19 cellular contexts compared by ENCODE assay signal in the genomic region with DNA sequence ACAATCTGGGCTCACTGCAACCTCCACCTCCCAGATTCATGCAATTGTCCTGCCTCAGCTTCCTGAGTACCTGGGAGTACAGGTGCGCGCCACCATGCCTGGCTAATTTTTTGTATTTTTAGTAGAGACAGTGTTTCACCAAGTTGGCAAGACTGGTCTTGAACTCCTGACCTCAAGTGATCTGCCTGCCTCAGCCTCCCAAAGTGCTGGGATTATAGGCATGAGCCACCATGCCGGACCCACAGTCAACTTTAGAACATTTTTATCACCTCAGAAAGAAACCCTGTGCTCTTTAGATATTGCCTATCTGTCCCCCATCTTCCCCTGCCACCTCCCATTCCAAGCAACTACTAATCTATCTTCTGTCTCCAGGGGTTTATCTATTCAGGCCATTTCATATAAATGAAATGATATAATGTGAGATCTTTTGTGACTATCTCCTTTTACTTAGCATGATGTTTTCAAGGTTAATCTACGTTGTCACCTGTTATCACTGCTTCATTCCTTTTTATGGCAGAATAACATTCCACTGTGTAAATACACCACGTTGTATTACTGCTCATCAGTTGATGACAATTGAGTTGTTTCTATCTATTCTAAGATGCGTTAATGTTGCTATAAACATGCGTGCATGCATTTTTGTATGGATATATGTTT. TPM values are rescaled to one million over a fixed set of nuclear protein-coding genes. Genes with fewer than 3 reads are reported as not detected.
DNase-seq lines count a peak whose midpoint lies in the region; ATAC-seq, FAIRE-seq and TF ChIP-seq lines count a peak whose summit lies in the region.
"Had no signal": no experiment of that assay in that cellular context is flagged by ENCODE, and none has a peak within 500 bp of the region (broad histone marks: within the 10 kb centered on the region; RNA-seq: fewer than 3 reads in every experiment).

No MANE protein-coding gene starts in this region.

- H4K8ac ChIP-seq in mesendoderm (ENCODE audit: low read depth, low read length): no peak overlapping the region

- no TSS peak for BruUV-seq in K562 (replicated peaks; lab: Mats Ljungman, UMichigan)

- H2AK5ac ChIP-seq in mesendoderm (ENCODE audit: low read length): no peak overlapping the region

- no peaks in the 10 kb centered on the region for H3K9me3 ChIP-seq in HEK293 (ENCODE audit: control insufficient read depth, insufficient read depth, low read depth, low read length)
- H3K9me3 ChIP-seq in K562 (replicated peaks; ENCODE audit: control insufficient read depth, insufficient read depth, low read depth, low read length): no peaks in the 10 kb centered on the region
- H3K9me3 ChIP-seq in vagina: no peaks in the 10 kb centered on the region
- H3K9me3 ChIP-seq: A549; BLaER1 treated with 17β-estradiol and CSF1 and Interleukin-3, amounts not matched to agents 10 nM and 100 nM; Caco-2 had no signal

- H3K4me2 ChIP-seq in K562 (ENCODE audit: insufficient read depth, low read length) (no peak overlapping the region; the same call in 1 of the 2 replicates), mesendoderm (ENCODE audit: low read length) (no peak overlapping the region)
- H3K4me2 ChIP-seq: A549; BLaER1 treated with 17β-estradiol and CSF1 and Interleukin-3, amounts not matched to agents 10 nM and 100 nM had no signal

- no peak overlapping the region for H2BK120ac ChIP-seq in mesendoderm (ENCODE audit: low read depth, low read length)

- no peak overlapping the region for H2BK5ac ChIP-seq in mesendoderm (ENCODE audit: low read length)

- H3K4me3 ChIP-seq in HEK293 (ENCODE audit: low read depth, low read length) (no peak overlapping the region), K562 (no peak overlapping the region), mesendoderm (ENCODE audit: low read length) (no peak overlapping the region), vagina (no peak overlapping the region)
- H3K4me3 ChIP-seq: A549; BLaER1 treated with 17β-estradiol and CSF1 and Interleukin-3, amounts not matched to agents 10 nM and 100 nM had no signal

- 25% methylated on average over 7 of the region's 7 CpGs for WGBS in K562 (ENCODE audit: insufficient coverage, low coverage, missing lambda C conversion rate)
- no CpG with 5 or more reads among the region's 7 CpGs for WGBS in mesendoderm (ENCODE audit: extremely low coverage, insufficient coverage, low lambda C conversion rate)

- H3K56ac ChIP-seq in mesendoderm (ENCODE audit: low read length): no peak overlapping the region

- no peak overlapping the region for H3K18ac ChIP-seq in mesendoderm (ENCODE audit: low read length)

- TF ChIP-seq RAD21 in K562 (CRISPR knock-in tag; conservative IDR thresholded peaks at IDR 0.05 in 1 of 2, IDR thresholded peaks at IDR 0.05 in 1 of 2): no peak

- no peaks in the 10 kb centered on the region for H4K20me1 ChIP-seq in K562 (replicated peaks; ENCODE audit: control insufficient read depth, insufficient read depth, low read length)
- H4K20me1 ChIP-seq: BLaER1 treated with 17β-estradiol and CSF1 and Interleukin-3, amounts not matched to agents 10 nM and 100 nM had no signal

- no peaks in the 10 kb centered on the region for H3K36me3 ChIP-seq in HEK293 (ENCODE audit: control insufficient read depth in 2 of 2, insufficient read depth in 1 of 2, low read length in 2 of 2)
- no peaks in the 10 kb centered on the region for H3K36me3 ChIP-seq in K562 (ENCODE audit: control insufficient read depth, insufficient read depth, low read length)
- H3K36me3 ChIP-seq in mesendoderm (ENCODE audit: control insufficient read depth, insufficient read depth, low read length): no peaks in the 10 kb centered on the region
- no peaks in the 10 kb centered on the region for H3K36me3 ChIP-seq in vagina
- H3K36me3 ChIP-seq: BLaER1 treated with 17β-estradiol and CSF1 and Interleukin-3, amounts not matched to agents 10 nM and 100 nM had no signal

- H3K79me2 ChIP-seq in K562 (ENCODE audit: control insufficient read depth, insufficient read depth, low read length) (no peaks in the 10 kb centered on the region), mesendoderm (ENCODE audit: control insufficient read depth, insufficient read depth, low read length) (no peaks in the 10 kb centered on the region)

- H3K79me1 ChIP-seq in mesendoderm (ENCODE audit: low read length): no peaks in the 10 kb centered on the region

- CTCF ChIA-PET in HEK293 (lab: Yijun Ruan, JAX) (no interaction called here), K562 (lab: Yijun Ruan, JAX; ENCODE audit: low intra/inter-chr PET ratio) (no interaction called here)

- in situ Hi-C loops in K562 (cut with MboI): no loop called here

- no peak for FAIRE-seq in K562 (lab: Jason Lieb, UNC)
- FAIRE-seq: A549, D721Med, G401.6, GM12891 had no signal

- no peak overlapping the region for H3K4ac ChIP-seq in mesendoderm (ENCODE audit: low read depth, low read length)

- DNase-seq in K562 (ENCODE audit: extremely low read depth in 1 of 4, low spot score in 3 of 4): peak in 1 of 4 experiments; percentile 57
- DNase-seq in mesendoderm: peak; percentile 16
- no peak for DNase-seq in vagina (ENCODE audit: extremely low spot score in 2 of 2)
- DNase-seq: AML-193; Caco-2; Calu3; CD4-positive, alpha-beta T cell; CD8-positive, alpha-beta T cell; DMS79 treated with DMSO at 0.1 percent for 48 hours; GF-D8 had no signal

- H3K27ac ChIP-seq in HEK293 (ENCODE audit: extremely low read depth, low read depth, low read length) (no peak overlapping the region), K562 (ENCODE audit: extremely low read depth, low read depth, low read length) (no peak overlapping the region), mesendoderm (ENCODE audit: low read depth, low read length) (no peak overlapping the region), vagina (no peak overlapping the region)
- H3K27ac ChIP-seq: 22Rv1; A549; BLaER1 treated with 17β-estradiol and CSF1 and Interleukin-3, amounts not matched to agents 10 nM and 100 nM; C4-2B had no signal

- no peak overlapping the region for H2BK15ac ChIP-seq in mesendoderm (replicated peaks; ENCODE audit: low read depth)

- H3K23ac ChIP-seq in mesendoderm (ENCODE audit: low read length): no peak overlapping the region

- H2AFZ ChIP-seq in K562 (ENCODE audit: low read depth, low read length): no peak overlapping the region

- TF ChIP-seq EP300 in K562 (IDR thresholded peaks at IDR 0.05; ENCODE audit: low read length): peak; percentile 84

- POLR2A ChIA-PET in HEK293 (lab: Yijun Ruan, JAX): no interaction called here
- POLR2A ChIA-PET in K562 (lab: Yijun Ruan, JAX): no interaction called here

- TF ChIP-seq CTCF in HEK293 (tag by site-specific recombination; IDR thresholded peaks at IDR 0.05): no peak
- no peak for TF ChIP-seq CTCF in K562 (IDR thresholded peaks at IDR 0.05 in 2 of 3, conservative IDR thresholded peaks at IDR 0.05 in 1 of 3; ENCODE audit: insufficient read depth in 2 of 3, low read depth in 1 of 3, low read length in 3 of 3)
- TF ChIP-seq CTCF in vagina (IDR thresholded peaks at IDR 0.05): no peak

- H3K9ac ChIP-seq in K562 (ENCODE audit: insufficient read depth in 1 of 2, low read depth in 2 of 2, low read length in 2 of 2) (no peak overlapping the region), mesendoderm (ENCODE audit: low read length) (no peak overlapping the region)
- H3K9ac ChIP-seq: BLaER1 treated with 17β-estradiol and CSF1 and Interleukin-3, amounts not matched to agents 10 nM and 100 nM had no signal

- TF ChIP-seq POLR2A in K562 (conservative IDR thresholded peaks at IDR 0.05) (no peak), vagina (IDR thresholded peaks at IDR 0.05) (no peak)

- no peak overlapping the region for H4K5ac ChIP-seq in mesendoderm (ENCODE audit: low read length)

- no peaks in the 10 kb centered on the region for H3K9me1 ChIP-seq in K562 (ENCODE audit: control insufficient read depth, insufficient read depth, low read length)

- intact Hi-C loops in K562 (cut with micrococcal nuclease): loop anchor here (5.0 kb wide), 1 partner anchor 87 kb away; no protein-coding TSS in a partner anchor
- intact Hi-C loops in vagina (cut with DNase I): no loop called here

- H3K27me3 ChIP-seq in K562 (ENCODE audit: control insufficient read depth in 2 of 2, insufficient read depth in 2 of 2, low read length in 2 of 2): no peaks in the 10 kb centered on the region
- no peaks in the 10 kb centered on the region for H3K27me3 ChIP-seq in mesendoderm (ENCODE audit: insufficient read depth, low read length, poor library complexity)
- no peaks in the 10 kb centered on the region for H3K27me3 ChIP-seq in vagina
- H3K27me3 ChIP-seq: BLaER1 treated with 17β-estradiol and CSF1 and Interleukin-3, amounts not matched to agents 10 nM and 100 nM had no signal

- ATAC-seq in K562: 0 out of 3 replicates have a peak, but pooled peaks have one; percentile 13
- no peak for ATAC-seq in GM18907 (IDR thresholded peaks at IDR 0.05; ENCODE audit: unreplicated experiment)
- ATAC-seq: A549; CD8-positive, alpha-beta T cell had no signal

- no peaks in the 10 kb centered on the region for H3K4me1 ChIP-seq in HEK293 (ENCODE audit: control insufficient read depth, insufficient read depth, low read length)
- peaks cover 11 to 22% of the 10 kb centered on the region in 2 experiments; a peak in 3 of 5 replicates for H3K4me1 ChIP-seq in K562 (replicated peaks in 1 of 2; ENCODE audit: control insufficient read depth in 2 of 2, insufficient read depth in 2 of 2, low read length in 2 of 2)
- no peaks in the 10 kb centered on the region for H3K4me1 ChIP-seq in mesendoderm (ENCODE audit: control insufficient read depth, low read depth, low read length)
- H3K4me1 ChIP-seq in vagina: peaks cover 11% of the 10 kb centered on the region
- H3K4me1 ChIP-seq: A549, Caco-2 had no signal

RNA-seq across cellular contexts. Expression of a gene that starts 44.3 kb away (rescaled TPM):
- 42.3 and 108 TPM in 2 replicates for total RNA-seq in K562 (2011; cell fraction: chromatin; rRNA removed; ENCODE audit: low replicate concordance)
- total RNA-seq in K562 (2011; cell fraction: nucleolus; rRNA removed): 23.0 and 36.6 TPM in 2 replicates
- total RNA-seq in K562 (2011; cell fraction: nucleoplasm; rRNA removed): 55.6 and 77.9 TPM in 2 replicates
- total RNA-seq in K562 (2014; rRNA removed) (17.7 and 19.4 TPM in 2 replicates), K562 (2014; rRNA removed; fragmentation: Illumina TruSeq; extraction: Trizol) (33.4 and 38.6 TPM in 2 replicates), K562 (2015; rRNA removed; fragmentation: Illumina TruSeq; extraction: Trizol) (31.8 and 38.7 TPM in 2 replicates), K562 (2021) (31.1 and 33.2 TPM in 2 replicates), vagina (9.1 TPM)
- polyA plus RNA-seq in K562 (2011; rRNA removed) (21.3 and 33.2 TPM in 2 replicates), K562 (2014; fragmentation: Illumina TruSeq; extraction: Trizol) (27.3 and 32.8 TPM in 2 replicates), K562 (2014; fragmentation: Nextera tagmentation; extraction: Ambion mirVana) (10 to 100 TPM; 16.7 to 26.1 TPM), K562 (2014; rRNA removed) (21.1 and 21.6 TPM in 2 replicates)
- 4.3 and 9.6 TPM in 2 replicates for polyA plus RNA-seq in K562 (2011; cell fraction: cytosol; rRNA removed)
- polyA plus RNA-seq in K562 (2011; cell fraction: nucleus; rRNA removed): 29.3 and 34.4 TPM in 2 replicates
- polyA plus RNA-seq in K562 (2012): 21.2 and 27.6 TPM in 2 replicates
- 50.8 and 57.2 TPM in 2 replicates for polyA minus RNA-seq in K562 (2011; rRNA and poly(A)+ RNA removed)
- polyA minus RNA-seq in K562 (2011; cell fraction: cytosol; rRNA and poly(A)+ RNA removed): 15.0 and 22.5 TPM in 2 replicates
- 31.9 and 40.0 TPM in 2 replicates for polyA minus RNA-seq in K562 (2011; cell fraction: nucleus; rRNA and poly(A)+ RNA removed)
- 32.2 TPM for polyA plus RNA-seq in mesendoderm (2013, experiment 1 of 2)
- 33.8 TPM for polyA plus RNA-seq in mesendoderm (2013, experiment 2 of 2)
